16 cellular contexts compared by ENCODE assay signal in genomic region chr19:3599776-3600183, GRCh38. TPM values are rescaled to one million over a fixed set of nuclear protein-coding genes. Genes with fewer than 3 reads are reported as not detected.
DNase-seq lines count a peak whose midpoint lies in the region; ATAC-seq and TF ChIP-seq lines count a peak whose summit lies in the region.
"Had no signal": no experiment of that assay in that cellular context is flagged by ENCODE, and none has a peak within 500 bp of the region (broad histone marks: within the 10 kb centered on the region; RNA-seq: fewer than 3 reads in every experiment).

No MANE protein-coding gene starts in this region.

- no peak overlapping the region for H2BK120ac ChIP-seq in IMR-90 (ENCODE audit: low read depth, low read length)

- DNase-seq in ELR (ENCODE audit: low read depth) (peak; percentile 40), IMR-90 (no peak), dermis blood vessel endothelial cell (peak; percentile 33), retinal pigment epithelial cell (ENCODE audit: low read depth) (no peak), UCSD-AML1 (lab: John Stamatoyannopoulos, UW; ENCODE audit: unreplicated experiment) (no peak)
- DNase-seq: activated CD4-positive, CD25-positive, alpha-beta regulatory T cell; glutamatergic neuron; NCI-H1105; NCI-H2171 treated with DMSO at 0.1 percent for 48 hours; NCI-H774 had no signal

- intact Hi-C loops in IMR-90 (cut with micrococcal nuclease) = no loop called here

- no peak overlapping the region for H4K8ac ChIP-seq in IMR-90 (ENCODE audit: low read depth in 2 of 2, low read length in 2 of 2)

- dilution Hi-C loops in IMR-90 (cut with HindIII; ENCODE audit: low sequenced_read_pairs, unreplicated experiment) = no loop called here

- H3K4ac ChIP-seq in IMR-90 (ENCODE audit: low read depth, low read length) = no peak overlapping the region

- H4K5ac ChIP-seq in IMR-90 (ENCODE audit: low read depth, low read length) = no peak overlapping the region

- H2BK15ac ChIP-seq in IMR-90 (ENCODE audit: low read depth, low read length) = no peak overlapping the region

- CTCF ChIA-PET in IMR-90 (lab: Yijun Ruan, JAX) = no interaction called here

- no peaks in the 10 kb centered on the region for H3K9me3 ChIP-seq in IMR-90 (ENCODE audit: control insufficient read depth, insufficient read depth, low read length)

- TF ChIP-seq RAD21 in IMR-90 (IDR thresholded peaks at IDR 0.05; ENCODE audit: low read length) = no peak

- H3K27ac ChIP-seq in IMR-90 (ENCODE audit: insufficient read depth, low read length) = no peak overlapping the region
- H3K27ac ChIP-seq: HL-60, KMS-11 had no signal

- H3K18ac ChIP-seq in IMR-90 (ENCODE audit: low read depth, low read length) = no peak overlapping the region

- H2BK5ac ChIP-seq in IMR-90 (ENCODE audit: low read depth, low read length, poor library complexity, severe bottlenecking) = no peak overlapping the region

- no peak overlapping the region for H2BK20ac ChIP-seq in IMR-90 (ENCODE audit: low read depth, low read length)

- H3K9ac ChIP-seq in IMR-90 (ENCODE audit: low read depth, low read length) = no peak overlapping the region
- H3K9ac ChIP-seq: BLaER1 treated with 17β-estradiol and CSF1 and Interleukin-3, amounts not matched to agents 10 nM and 100 nM; KMS-11 had no signal

- no peaks in the 10 kb centered on the region for H4K20me1 ChIP-seq in IMR-90 (ENCODE audit: insufficient read depth, low read length)
- H4K20me1 ChIP-seq: BLaER1 treated with 17β-estradiol and CSF1 and Interleukin-3, amounts not matched to agents 10 nM and 100 nM had no signal

- no peaks in the 10 kb centered on the region for H3K4me1 ChIP-seq in IMR-90 (ENCODE audit: control insufficient read depth, insufficient read depth, low read length)

- no peak overlapping the region for H4K91ac ChIP-seq in IMR-90 (ENCODE audit: insufficient read depth, low read depth, low read length)

- H3K27me3 ChIP-seq in IMR-90 (ENCODE audit: control insufficient read depth, insufficient read depth, low read length) = no peaks in the 10 kb centered on the region

- no TSS peak for BruUV-seq in IMR-90 (replicated peaks; lab: Mats Ljungman, UMichigan)

- TF ChIP-seq POLR2A in IMR-90 (IDR thresholded peaks at IDR 0.05; ENCODE audit: low read depth, low read length) = no peak

- no peak overlapping the region for H3K23ac ChIP-seq in IMR-90 (ENCODE audit: low read depth, low read length)

- H3K79me1 ChIP-seq in IMR-90 (ENCODE audit: low read depth in 1 of 2, low read length in 2 of 2) = no peaks in the 10 kb centered on the region

- WGBS in IMR-90 (ENCODE audit: extremely low coverage in 2 of 2, insufficient read length in 1 of 2), 2 experiments = 92% methylated on average over 21 of the region's 28 CpGs; no CpG with 5 or more reads in 1 of the 2 experiments

- H3K36me3 ChIP-seq in IMR-90 (ENCODE audit: control insufficient read depth, insufficient read depth, low read length) = peaks cover 2% of the 10 kb centered on the region; the same call in 1 of the 2 replicates

- H2AFZ ChIP-seq in IMR-90 (replicated peaks; ENCODE audit: low read length, poor library complexity) = no peak overlapping the region

- H3K4me2 ChIP-seq in IMR-90 (ENCODE audit: low read depth, low read length) = no peak overlapping the region
- H3K4me2 ChIP-seq: KMS-11 had no signal

- H3K4me3 ChIP-seq in IMR-90 (ENCODE audit: insufficient read depth, low read depth, low read length) (no peak overlapping the region), retinal pigment epithelial cell (ENCODE audit: low read length) (no peak overlapping the region)
- H3K4me3 ChIP-seq: BLaER1 treated with 17β-estradiol and CSF1 and Interleukin-3, amounts not matched to agents 10 nM and 100 nM had no signal

- no peak overlapping the region for H3K56ac ChIP-seq in IMR-90 (ENCODE audit: extremely low read depth, insufficient read depth, low read length)

- POLR2A ChIA-PET in IMR-90 (lab: Charles Lee; ENCODE audit: unreplicated experiment) = no interaction called here

- ATAC-seq in IMR-90 (ENCODE audit: low read depth) (no peak), GM21381 (IDR thresholded peaks at IDR 0.05; ENCODE audit: unreplicated experiment) (no peak), HG02798 (IDR thresholded peaks at IDR 0.05; ENCODE audit: poor library complexity, unreplicated experiment) (no peak), GM21786 (IDR thresholded peaks at IDR 0.05; ENCODE audit: unreplicated experiment) (no peak)

- no peaks in the 10 kb centered on the region for H3K9me1 ChIP-seq in IMR-90 (ENCODE audit: insufficient read depth, low read length)

- TF ChIP-seq CTCF in IMR-90 (conservative IDR thresholded peaks at IDR 0.05; ENCODE audit: low read depth, low read length) (0 out of 2 replicates have a peak, but pooled peaks have one; percentile 10), retinal pigment epithelial cell (conservative IDR thresholded peaks at IDR 0.05; ENCODE audit: low read depth, low read length) (peak; percentile 44)

- in situ Hi-C loops in IMR-90 (cut with MboI; ENCODE audit: low sequenced_read_pairs) = loop anchor here (25.0 kb wide), 1 partner anchor 287 kb away; no protein-coding TSS in a partner anchor

- no peak overlapping the region for H2AK5ac ChIP-seq in IMR-90 (ENCODE audit: low read depth, low read length)

- no peak overlapping the region for H2AK9ac ChIP-seq in IMR-90 (replicated peaks; ENCODE audit: low read depth, low read length, poor library complexity)

- no peak overlapping the region for H3K14ac ChIP-seq in IMR-90 (replicated peaks; ENCODE audit: low read depth, low read length)

TF ChIP-seq in IMR-90, 13 proteins besides CTCF, POLR2A, EP300 and RAD21:
- TF ChIP-seq ELK1 (IDR thresholded peaks at IDR 0.05; ENCODE audit: borderline replicate concordance, low read depth, low read length) = no peak
- TF ChIP-seq MAFK (IDR thresholded peaks at IDR 0.05; ENCODE audit: low read depth, low read length) = no peak
- no peak for TF ChIP-seq CEBPB (IDR thresholded peaks at IDR 0.05; ENCODE audit: low read depth, low read length)
- TF ChIP-seq RFX5 (IDR thresholded peaks at IDR 0.05; ENCODE audit: low read depth, low read length) = no peak
- no peak for TF ChIP-seq SMC3 (IDR thresholded peaks at IDR 0.05; ENCODE audit: low read depth, low read length)
- TF ChIP-seq NFE2L2 (IDR thresholded peaks at IDR 0.05; ENCODE audit: low read depth, low read length) = no peak
- TF ChIP-seq RCOR1 (IDR thresholded peaks at IDR 0.05; ENCODE audit: insufficient replicate concordance, low read length) = no peak
- no peak for TF ChIP-seq CHD1 (IDR thresholded peaks at IDR 0.05; ENCODE audit: low read depth, low read length)
- no peak for TF ChIP-seq BHLHE40 (IDR thresholded peaks at IDR 0.05; ENCODE audit: low read depth, low read length)
- TF ChIP-seq USF2 (IDR thresholded peaks at IDR 0.05; ENCODE audit: low read depth, low read length) = no peak
- no peak for TF ChIP-seq FOS (IDR thresholded peaks at IDR 0.05; ENCODE audit: low read depth, low read length)
- no peak for TF ChIP-seq MAZ (IDR thresholded peaks at IDR 0.05; ENCODE audit: borderline replicate concordance, low read depth, low read length)
- TF ChIP-seq MXI1 (IDR thresholded peaks at IDR 0.05; ENCODE audit: borderline replicate concordance, low read depth, low read length) = no peak

RNA-seq across cellular contexts. Expression of gene TBXA2R, which starts 6.9 kb away (rescaled TPM):
- total RNA-seq in IMR-90 (2012; rRNA removed) (0.28 and 0.36 TPM in 2 replicates), dermis blood vessel endothelial cell (1.3 and 1.7 TPM in 2 replicates)
- polyA plus RNA-seq in IMR-90 (2012; rRNA removed) = 2.3 and 3.6 TPM in 2 replicates
- polyA plus RNA-seq in IMR-90 (2012; cell fraction: cytosol; rRNA removed) = 2.4 and 4.4 TPM in 2 replicates
- 1.2 and 4.5 TPM in 2 replicates for polyA plus RNA-seq in IMR-90 (2012; cell fraction: nucleus; rRNA removed; ENCODE audit: low replicate concordance)

RNA-seq across cellular contexts. Expression of gene GIPC3, which starts 14.5 kb away (rescaled TPM):
- total RNA-seq in IMR-90 (2012; rRNA removed) (under 0.01 TPM in 2 replicates), dermis blood vessel endothelial cell (1.1 and 1.2 TPM in 2 replicates)
- 0.36 and 0.42 TPM in 2 replicates for polyA plus RNA-seq in IMR-90 (2012; rRNA removed)
- polyA plus RNA-seq in IMR-90 (2012; cell fraction: cytosol; rRNA removed) = 0.15 and 0.29 TPM in 2 replicates
- 2.3 and 2.5 TPM in 2 replicates for polyA plus RNA-seq in IMR-90 (2012; cell fraction: nucleus; rRNA removed; ENCODE audit: low replicate concordance)

RNA-seq across cellular contexts. Expression of gene CACTIN, which starts 26.8 kb away (rescaled TPM):
- total RNA-seq in IMR-90 (2012; rRNA removed) (10.8 and 12.8 TPM in 2 replicates), dermis blood vessel endothelial cell (30.8 and 39.2 TPM in 2 replicates)
- polyA plus RNA-seq in IMR-90 (2012; rRNA removed) = 19.5 and 25.1 TPM in 2 replicates
- polyA plus RNA-seq in IMR-90 (2012; cell fraction: cytosol; rRNA removed) = 16.4 and 29.5 TPM in 2 replicates
- polyA plus RNA-seq in IMR-90 (2012; cell fraction: nucleus; rRNA removed; ENCODE audit: low replicate concordance) = 48.6 and 103 TPM in 2 replicates

RNA-seq across cellular contexts. Expression of gene HMG20B, which starts 27.0 kb away (rescaled TPM):
- total RNA-seq in IMR-90 (2012; rRNA removed) (57.5 and 59.4 TPM in 2 replicates), dermis blood vessel endothelial cell (75.0 and 94.7 TPM in 2 replicates)
- polyA plus RNA-seq in IMR-90 (2012; rRNA removed) = 63.8 and 76.9 TPM in 2 replicates
- polyA plus RNA-seq in IMR-90 (2012; cell fraction: cytosol; rRNA removed) = 51.1 and 68.0 TPM in 2 replicates
- polyA plus RNA-seq in IMR-90 (2012; cell fraction: nucleus; rRNA removed; ENCODE audit: low replicate concordance) = 196 and 342 TPM in 2 replicates

RNA-seq across cellular contexts. Expression of gene MFSD12, which starts 42.4 kb away (rescaled TPM):
- total RNA-seq in IMR-90 (2012; rRNA removed) = 20.4 and 25.0 TPM in 2 replicates
- 77.2 and 85.1 TPM in 2 replicates for polyA plus RNA-seq in IMR-90 (2012; rRNA removed)
- 78.7 and 92.2 TPM in 2 replicates for polyA plus RNA-seq in IMR-90 (2012; cell fraction: cytosol; rRNA removed)
- polyA plus RNA-seq in IMR-90 (2012; cell fraction: nucleus; rRNA removed; ENCODE audit: low replicate concordance) = 159 and 406 TPM in 2 replicates
- total RNA-seq in dermis blood vessel endothelial cell = 90.3 and 121 TPM in 2 replicates

Comparison
In these comparisons a context has a peak if more than half of its experiments do, and no peak if none do; other contexts are left out.
1. DNase-seq: peak in ELR (single experiment) and dermis blood vessel endothelial cell (single experiment); none in IMR-90 (single experiment), retinal pigment epithelial cell (single experiment) and UCSD-AML1 (single experiment).